4 cellular contexts compared by ENCODE assay signal in the genomic region with DNA sequence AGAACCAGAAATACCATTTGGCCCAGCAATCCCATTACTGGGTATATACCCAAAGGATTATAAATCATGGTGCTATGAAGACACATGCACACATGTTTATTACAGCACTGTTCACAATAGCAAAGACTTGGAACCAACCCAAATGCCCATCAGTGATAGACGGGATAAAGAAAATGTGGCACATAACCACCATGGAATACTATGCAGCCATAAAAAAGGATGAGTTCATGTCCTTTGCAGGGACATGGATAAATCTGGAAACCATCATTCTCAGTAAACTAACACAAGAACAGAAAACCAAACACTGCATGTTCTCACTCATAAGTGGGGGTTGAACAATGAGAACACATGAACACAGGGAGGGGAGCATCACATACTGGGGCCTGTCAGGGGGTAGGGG.
DNase-seq lines count a peak whose midpoint lies in the region; ATAC-seq, FAIRE-seq and TF ChIP-seq lines count a peak whose summit lies in the region.
"Not testable (repeated sequence)": the region's sequence is repeated elsewhere in the genome, so short reads cannot be mapped to it uniquely, and the experiment has no call there.

No MANE protein-coding gene starts in this region.

- H2AFZ ChIP-seq in K562 (ENCODE audit: low read depth, low read length): not testable (repeated sequence)

- ATAC-seq in A549; K562; stimulated activated naive B cell treated with anti-CD40 and anti-IgM and Interleukin-4, amounts not matched to agents 10 μg/mL and 1 μg/mL and 100 μg/mL, for 72 hours (replicated peaks): not testable (repeated sequence)

- FAIRE-seq in A549 (lab: Jason Lieb, UNC); K562 (lab: Jason Lieb, UNC): not testable (repeated sequence)

- H3K9me3 ChIP-seq in A549; HEK293 (ENCODE audit: control insufficient read depth, insufficient read depth, low read depth, low read length); K562 (replicated peaks; ENCODE audit: control insufficient read depth, insufficient read depth, low read depth, low read length): not testable (repeated sequence)

- H3K4me1 ChIP-seq in A549; HEK293 (ENCODE audit: control insufficient read depth, insufficient read depth, low read length); K562 (replicated peaks in 1 of 2; ENCODE audit: control insufficient read depth in 2 of 2, insufficient read depth in 2 of 2, low read length in 2 of 2): not testable (repeated sequence)

- TF ChIP-seq RAD21 in A549 (conservative IDR thresholded peaks at IDR 0.05 in 1 of 2, IDR thresholded peaks at IDR 0.05 in 1 of 2); K562 (CRISPR knock-in tag; conservative IDR thresholded peaks at IDR 0.05 in 1 of 2, IDR thresholded peaks at IDR 0.05 in 1 of 2): not testable (repeated sequence)

- not testable (repeated sequence) for H3K79me2 ChIP-seq in K562 (ENCODE audit: control insufficient read depth, insufficient read depth, low read length)

- TF ChIP-seq CTCF in A549 (IDR thresholded peaks at IDR 0.05); HEK293 (tag by site-specific recombination; IDR thresholded peaks at IDR 0.05); K562 (IDR thresholded peaks at IDR 0.05 in 2 of 3, conservative IDR thresholded peaks at IDR 0.05 in 1 of 3; ENCODE audit: insufficient read depth in 2 of 3, low read depth in 1 of 3, low read length in 3 of 3): not testable (repeated sequence)

- CTCF ChIA-PET in A549 (lab: Yijun Ruan, JAX); HEK293 (lab: Yijun Ruan, JAX); K562 (lab: Yijun Ruan, JAX; ENCODE audit: low intra/inter-chr PET ratio): not testable (repeated sequence)

- intact Hi-C loops in K562 (cut with micrococcal nuclease): not testable (repeated sequence)

- peak overlapping the region; percentile 63 for H3K27ac Mint-ChIP-seq in stimulated activated naive B cell treated with anti-CD40 and anti-IgM and Interleukin-4, amounts not matched to agents 10 μg/mL and 1 μg/mL and 100 μg/mL, for 72 hours

- WGBS in A549 (ENCODE audit: missing lambda C conversion rate): 89% methylated on average over 1 of the region's 1 CpG
- 95% methylated on average over 1 of the region's 1 CpG for WGBS in K562 (ENCODE audit: insufficient coverage, low coverage, missing lambda C conversion rate)

- H3K27me3 Mint-ChIP-seq in stimulated activated naive B cell treated with anti-CD40 and anti-IgM and Interleukin-4, amounts not matched to agents 10 μg/mL and 1 μg/mL and 100 μg/mL, for 72 hours: not testable (repeated sequence)

- H3K4me3 Mint-ChIP-seq in stimulated activated naive B cell treated with anti-CD40 and anti-IgM and Interleukin-4, amounts not matched to agents 10 μg/mL and 1 μg/mL and 100 μg/mL, for 72 hours: not testable (repeated sequence)

- not testable (repeated sequence) for H3K36me3 ChIP-seq in HEK293 (ENCODE audit: control insufficient read depth in 2 of 2, insufficient read depth in 1 of 2, low read length in 2 of 2); K562 (ENCODE audit: control insufficient read depth, insufficient read depth, low read length)

- not testable (repeated sequence) for H4K20me1 ChIP-seq in K562 (replicated peaks; ENCODE audit: control insufficient read depth, insufficient read depth, low read length)

- not testable (repeated sequence) for H3K9me1 ChIP-seq in K562 (ENCODE audit: control insufficient read depth, insufficient read depth, low read length)

- H3K27me3 ChIP-seq in K562 (ENCODE audit: control insufficient read depth in 2 of 2, insufficient read depth in 2 of 2, low read length in 2 of 2): not testable (repeated sequence)

- POLR2A ChIA-PET in A549 (lab: Yijun Ruan, JAX); HEK293 (lab: Yijun Ruan, JAX): not testable (repeated sequence)
- POLR2A ChIA-PET in K562 (lab: Yijun Ruan, JAX): interaction anchor here (0.6 kb wide), 1 partner anchor 37 kb away, joined by 3 read pairs; no protein-coding TSS in a partner anchor

- H3K4me3 ChIP-seq in A549; HEK293 (ENCODE audit: low read depth, low read length); K562: not testable (repeated sequence)

- not testable (repeated sequence) for BruUV-seq in K562 (replicated peaks; lab: Mats Ljungman, UMichigan)

- not testable (repeated sequence) for H3K9ac ChIP-seq in K562 (ENCODE audit: insufficient read depth in 1 of 2, low read depth in 2 of 2, low read length in 2 of 2)

- H3K27ac ChIP-seq in A549; HEK293 (ENCODE audit: extremely low read depth, low read depth, low read length); K562 (ENCODE audit: extremely low read depth, low read depth, low read length): not testable (repeated sequence)

- TF ChIP-seq POLR2A in A549 (IDR thresholded peaks at IDR 0.05; ENCODE audit: low read length); K562 (conservative IDR thresholded peaks at IDR 0.05): not testable (repeated sequence)

- not testable (repeated sequence) for DNase-seq in A549 (ENCODE audit: low read depth in 1 of 2, low spot score in 1 of 2); K562 (ENCODE audit: extremely low read depth in 1 of 4, low spot score in 3 of 4); stimulated activated naive B cell treated with anti-CD40 and anti-IgM and Interleukin-4, amounts not matched to agents 10 μg/mL and 1 μg/mL and 100 μg/mL, for 72 hours

- H3K9me3 Mint-ChIP-seq in stimulated activated naive B cell treated with anti-CD40 and anti-IgM and Interleukin-4, amounts not matched to agents 10 μg/mL and 1 μg/mL and 100 μg/mL, for 72 hours: not testable (repeated sequence)

- not testable (repeated sequence) for H3K4me1 Mint-ChIP-seq in stimulated activated naive B cell treated with anti-CD40 and anti-IgM and Interleukin-4, amounts not matched to agents 10 μg/mL and 1 μg/mL and 100 μg/mL, for 72 hours

- not testable (repeated sequence) for TF ChIP-seq EP300 in A549 (IDR thresholded peaks at IDR 0.05); K562 (IDR thresholded peaks at IDR 0.05; ENCODE audit: low read length)

- in situ Hi-C loops in K562 (cut with MboI): not testable (repeated sequence)

- H3K36me3 Mint-ChIP-seq in stimulated activated naive B cell treated with anti-CD40 and anti-IgM and Interleukin-4, amounts not matched to agents 10 μg/mL and 1 μg/mL and 100 μg/mL, for 72 hours: peaks cover 30 to 38% of the 10 kb centered on the region in 2 donors

- not testable (repeated sequence) for H3K4me2 ChIP-seq in A549; K562 (ENCODE audit: insufficient read depth, low read length)

TF ChIP-seq in A549, 52 proteins besides CTCF, POLR2A, EP300 and RAD21:
- 0 out of 2 replicates have a peak, but pooled peaks have one; percentile 48 for TF ChIP-seq KDM1A (IDR thresholded peaks at IDR 0.05; ENCODE audit: low read depth)

TF ChIP-seq in HEK293, 187 proteins besides CTCF, POLR2A, EP300 and RAD21 (continues in another document):
- TF ChIP-seq, protein P1, sequence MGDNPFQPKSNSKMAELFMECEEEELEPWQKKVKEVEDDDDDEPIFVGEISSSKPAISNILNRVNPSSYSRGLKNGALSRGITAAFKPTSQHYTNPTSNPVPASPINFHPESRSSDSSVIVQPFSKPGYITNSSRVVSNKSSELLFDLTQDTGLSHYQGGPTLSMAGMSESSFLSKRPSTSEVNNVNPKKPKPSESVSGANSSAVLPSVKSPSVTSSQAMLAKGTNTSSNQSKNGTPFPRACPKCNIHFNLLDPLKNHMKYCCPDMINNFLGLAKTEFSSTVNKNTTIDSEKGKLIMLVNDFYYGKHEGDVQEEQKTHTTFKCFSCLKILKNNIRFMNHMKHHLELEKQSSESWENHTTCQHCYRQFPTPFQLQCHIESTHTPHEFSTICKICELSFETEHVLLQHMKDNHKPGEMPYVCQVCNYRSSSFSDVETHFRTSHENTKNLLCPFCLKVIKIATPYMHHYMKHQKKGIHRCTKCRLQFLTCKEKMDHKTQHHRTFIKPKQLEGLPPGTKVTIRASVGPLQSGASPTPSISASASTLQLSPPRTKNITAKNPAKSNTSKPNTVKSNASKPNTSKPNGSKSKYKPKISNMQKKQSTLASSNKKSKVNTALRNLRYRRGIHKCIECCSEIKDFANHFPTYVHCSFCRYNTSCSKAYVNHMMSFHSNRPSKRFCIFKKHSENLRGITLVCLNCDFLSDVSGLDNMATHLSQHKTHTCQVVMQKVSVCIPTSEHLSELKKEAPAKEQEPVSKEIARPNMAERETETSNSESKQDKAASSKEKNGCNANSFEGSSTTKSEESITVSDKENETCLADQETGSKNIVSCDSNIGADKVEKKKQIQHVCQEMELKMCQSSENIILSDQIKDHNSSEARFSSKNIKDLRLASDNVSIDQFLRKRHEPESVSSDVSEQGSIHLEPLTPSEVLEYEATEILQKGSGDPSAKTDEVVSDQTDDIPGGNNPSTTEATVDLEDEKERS (tag by site-specific recombination; IDR thresholded peaks at IDR 0.05): 0 out of 2 replicates have a peak, but pooled peaks have one; percentile 38

TF ChIP-seq in K562, 482 proteins besides CTCF, POLR2A, EP300 and RAD21:
- TF ChIP-seq ZNF146 (CRISPR knock-in tag; IDR thresholded peaks at IDR 0.05; ENCODE audit: unreplicated experiment): peak; percentile 91
- TF ChIP-seq BCOR (IDR thresholded peaks at IDR 0.05): 0 out of 2 replicates have a peak, but pooled peaks have one; percentile 17
- TF ChIP-seq KDM1A (IDR thresholded peaks at IDR 0.05): 0 out of 4 replicates have a peak, but pooled peaks have one; percentile 15 to 38
